Comparison of ENCODE assay signal across 8 cellular contexts in the genomic region with DNA sequence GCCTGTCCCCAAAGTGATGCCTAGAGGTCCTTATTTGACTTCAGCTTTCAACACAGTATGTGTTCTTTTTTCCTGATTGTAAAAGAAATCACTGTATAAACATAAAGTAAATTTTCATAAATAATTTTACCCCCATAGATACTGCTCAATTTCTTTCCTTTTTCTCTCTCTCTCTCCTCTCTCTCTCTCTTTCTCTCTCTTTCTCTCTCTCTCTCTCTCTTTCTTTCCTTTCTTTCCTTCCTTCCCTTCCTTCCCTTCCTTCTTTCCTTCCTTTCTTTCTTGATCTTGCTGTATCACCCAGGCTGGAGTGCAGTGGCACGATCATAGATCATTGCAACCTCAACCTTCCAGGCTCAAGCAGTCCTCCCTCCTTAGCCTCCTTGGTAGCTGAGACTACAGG.
"Had no signal": no experiment of that assay in that cellular context is flagged by ENCODE, and none has a peak within 500 bp of the region (broad histone marks: within the 10 kb centered on the region; RNA-seq: fewer than 3 reads in every experiment).

No MANE protein-coding gene starts in this region.

- H3K4me3 ChIP-seq: GM12878 had no signal

- DNase-seq: GDM1, GF-D8 had no signal

- FAIRE-seq: G401.6, GM12878, GM12891, GM12892, GM18507, GM19239 had no signal

- ATAC-seq: GM12878 had no signal
